In genomic region chr20:10370091-10370887, GRCh38 we compare ENCODE assay signal across 1 cellular context.
TF ChIP-seq lines count a peak whose summit lies in the region.

No MANE protein-coding gene starts in this region.

TF ChIP-seq in HepG2, 621 proteins besides CTCF, POLR2A, EP300 and RAD21 (continued from another document and continues in another):
- TF ChIP-seq RERE (CRISPR knock-in tag; IDR thresholded peaks at IDR 0.05; ENCODE audit: low read depth) (peak; percentile 94), MAF1 (CRISPR knock-in tag; IDR thresholded peaks at IDR 0.05; ENCODE audit: borderline replicate concordance) (peak; percentile 46; the same call in 1 of the 2 replicates), IKZF4 (CRISPR knock-in tag; IDR thresholded peaks at IDR 0.05; ENCODE audit: borderline replicate concordance, low read depth, not compliant biosample characterization) (no peak), ZNF563 (CRISPR knock-in tag; IDR thresholded peaks at IDR 0.05) (no peak), PRDM10 (CRISPR knock-in tag; IDR thresholded peaks at IDR 0.05; ENCODE audit: low read depth) (no peak; the same call in 1 of the 2 replicates), ZNF333 (CRISPR knock-in tag; IDR thresholded peaks at IDR 0.05; ENCODE audit: borderline replicate concordance) (no peak), ZNF691 (CRISPR knock-in tag; IDR thresholded peaks at IDR 0.05; ENCODE audit: borderline replicate concordance, low read depth) (no peak), LRRFIP1 (CRISPR knock-in tag; conservative IDR thresholded peaks at IDR 0.05) (no peak), ZNF383 (CRISPR knock-in tag; IDR thresholded peaks at IDR 0.05; ENCODE audit: borderline replicate concordance) (no peak), FOXM1 (CRISPR knock-in tag; IDR thresholded peaks at IDR 0.05) (no peak), ZNF350 (CRISPR knock-in tag; IDR thresholded peaks at IDR 0.05; ENCODE audit: borderline replicate concordance, low read depth) (no peak), ZNF160 (CRISPR knock-in tag; IDR thresholded peaks at IDR 0.05) (no peak), U2AF1 (optimal IDR thresholded peaks at IDR 0.05; ENCODE audit: low read depth, low read length) (no peak), ARID5B (CRISPR knock-in tag; IDR thresholded peaks at IDR 0.05) (peak; percentile 98), MAFG (CRISPR knock-in tag; IDR thresholded peaks at IDR 0.05) (no peak), MEIS1 (CRISPR knock-in tag; IDR thresholded peaks at IDR 0.05; ENCODE audit: borderline replicate concordance) (0 out of 2 replicates have a peak, but pooled peaks have one; percentile 56), NFYC (CRISPR knock-in tag; IDR thresholded peaks at IDR 0.05) (no peak), ZSCAN9 (CRISPR knock-in tag; IDR thresholded peaks at IDR 0.05; ENCODE audit: borderline replicate concordance) (peak; percentile 51; the same call in 1 of the 2 replicates), TBX2 (CRISPR knock-in tag; IDR thresholded peaks at IDR 0.05; ENCODE audit: borderline replicate concordance) (peak; percentile 94), ZBTB33 (CRISPR knock-in tag; IDR thresholded peaks at IDR 0.05) (no peak), GRHL1 (CRISPR knock-in tag; conservative IDR thresholded peaks at IDR 0.05) (no peak), HOXD1 (CRISPR knock-in tag; IDR thresholded peaks at IDR 0.05) (peak; percentile 78; the same call in 1 of the 2 replicates), SIX4 (CRISPR knock-in tag; IDR thresholded peaks at IDR 0.05) (peak; percentile 90), IRX3 (CRISPR knock-in tag; IDR thresholded peaks at IDR 0.05; ENCODE audit: borderline replicate concordance, low read depth) (no peak), ZNF775 (CRISPR knock-in tag; IDR thresholded peaks at IDR 0.05; ENCODE audit: borderline replicate concordance) (no peak), MYNN (CRISPR knock-in tag; IDR thresholded peaks at IDR 0.05; ENCODE audit: low read depth) (no peak), ZNF17 (CRISPR knock-in tag; IDR thresholded peaks at IDR 0.05) (no peak), ZNF629 (CRISPR knock-in tag; conservative IDR thresholded peaks at IDR 0.05) (no peak; the same call in none of the 2 replicates), TOPORS (CRISPR knock-in tag; IDR thresholded peaks at IDR 0.05) (peak; percentile 44; the same call in 1 of the 2 replicates), DDIT3 (CRISPR knock-in tag; IDR thresholded peaks at IDR 0.05) (no peak), RBM22 (optimal IDR thresholded peaks at IDR 0.05; ENCODE audit: low read length) (no peak), ZNF136 (CRISPR knock-in tag; IDR thresholded peaks at IDR 0.05; ENCODE audit: low read depth) (peak; percentile 78; the same call in 1 of the 2 replicates), NFKBIZ (CRISPR knock-in tag; IDR thresholded peaks at IDR 0.05) (peak; percentile 81; the same call in 1 of the 2 replicates), ZNF3 (CRISPR knock-in tag; IDR thresholded peaks at IDR 0.05) (peak; percentile 37; the same call in 1 of the 2 replicates), MAFF (IDR thresholded peaks at IDR 0.05; ENCODE audit: low read depth, low read length) (no peak), KDM4B (CRISPR knock-in tag; IDR thresholded peaks at IDR 0.05) (peak; percentile 81; the same call in 1 of the 2 replicates), ZNF530 (CRISPR knock-in tag; IDR thresholded peaks at IDR 0.05; ENCODE audit: low read depth) (no peak), NFRKB (IDR thresholded peaks at IDR 0.05) (no peak), PHF5A (CRISPR knock-in tag; IDR thresholded peaks at IDR 0.05; ENCODE audit: low read depth, unreplicated experiment) (peak; percentile 57), TRIM24 (CRISPR knock-in tag; IDR thresholded peaks at IDR 0.05) (no peak), ZNF44 (CRISPR knock-in tag; IDR thresholded peaks at IDR 0.05) (no peak), SP140L (CRISPR knock-in tag; IDR thresholded peaks at IDR 0.05; ENCODE audit: borderline replicate concordance) (0 out of 2 replicates have a peak, but pooled peaks have one; percentile 67)
